Comparison of ENCODE assay signal across 17 cellular contexts in the genomic region with DNA sequence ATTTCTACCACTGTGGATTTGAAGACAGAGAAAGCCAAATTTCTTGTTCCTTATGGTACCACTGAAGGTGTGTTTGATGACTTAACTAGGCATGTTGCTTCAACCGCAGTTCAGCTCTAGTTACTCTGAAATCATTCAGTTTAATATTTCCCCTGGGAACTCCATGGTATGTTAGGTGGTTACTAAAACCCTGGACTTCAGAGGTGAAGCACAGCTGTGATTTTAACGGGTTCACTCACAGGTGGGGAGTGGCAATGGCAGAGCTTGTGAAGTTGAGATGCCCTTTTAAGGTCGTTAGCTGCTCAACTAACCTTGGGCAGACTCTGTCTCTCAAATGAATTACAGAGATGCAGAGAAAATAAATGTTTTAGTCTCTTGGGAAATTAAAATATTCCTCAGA.
"Had no signal": no experiment of that assay in that cellular context is flagged by ENCODE, and none has a peak within 500 bp of the region (broad histone marks: within the 10 kb centered on the region; RNA-seq: fewer than 3 reads in every experiment).

No MANE protein-coding gene starts in this region.

- H3K36me3 Mint-ChIP-seq: natural killer cell had no signal

- H3K27ac Mint-ChIP-seq: activated B cell treated with CpG ODN at 0.5 μM for 24 hours; activated CD4-positive, alpha-beta T cell treated with anti-CD3 and anti-CD28 coated beads, Interleukin-2, amount 10 ng/mL, durations not matched to agents 24 days and 14 days; activated T-helper 1 cell treated with anti-CD3 and anti-CD28 coated beads, Interleukin-12 subunit alpha, Interleukin-12 subunit beta, Interleukin-2, Interleukin-4 antibody, amounts not matched to agents 30 ng/mL and 10 ng/mL and 1 ng/mL, durations not matched to agents 14 hours and 24 hours and 36 hours; natural killer cell had no signal

- H3K9me3 ChIP-seq: ascending aorta, esophagus muscularis mucosa, psoas muscle, testis, upper lobe of right lung had no signal

- FAIRE-seq: bronchial epithelial cell had no signal

- H3K4me3 Mint-ChIP-seq: activated B cell treated with CpG ODN at 0.5 μM for 24 hours; activated CD4-positive, alpha-beta T cell treated with anti-CD3 and anti-CD28 coated beads, Interleukin-2, amount 10 ng/mL, durations not matched to agents 24 days and 14 days; activated T-helper 1 cell treated with anti-CD3 and anti-CD28 coated beads, Interleukin-12 subunit alpha, Interleukin-12 subunit beta, Interleukin-2, Interleukin-4 antibody, amounts not matched to agents 30 ng/mL and 10 ng/mL and 1 ng/mL, durations not matched to agents 14 hours and 24 hours and 36 hours; natural killer cell had no signal

- H3K4me1 Mint-ChIP-seq: activated B cell treated with CpG ODN at 0.5 μM for 24 hours; activated CD4-positive, alpha-beta T cell treated with anti-CD3 and anti-CD28 coated beads, Interleukin-2, amount 10 ng/mL, durations not matched to agents 24 days and 14 days; natural killer cell had no signal

- H3K27me3 Mint-ChIP-seq: activated B cell treated with CpG ODN at 0.5 μM for 24 hours; activated CD4-positive, alpha-beta T cell treated with anti-CD3 and anti-CD28 coated beads, Interleukin-2, amount 10 ng/mL, durations not matched to agents 24 days and 14 days had no signal

- ATAC-seq: left lobe of liver; natural killer cell; psoas muscle; stimulated activated naive CD8-positive, alpha-beta T cell treated with anti-CD3 and anti-CD28 coated beads, Interleukin-15, Interleukin-2, amounts not matched to agents 100 U/mL and 50 U/mL, for 24 hours; upper lobe of right lung had no signal

- DNase-seq: activated B cell treated with CpG ODN at 0.5 μM for 24 hours; activated CD4-positive, alpha-beta T cell treated with anti-CD3 and anti-CD28 coated beads, Interleukin-2, amount 10 ng/mL, durations not matched to agents 24 days and 14 days; activated naive CD4-positive, alpha-beta T cell; glutamatergic neuron; natural killer cell; nucleus accumbens; psoas muscle; stimulated activated CD4-positive, alpha-beta T cell treated with anti-CD3 and anti-CD28 coated beads, Interleukin-12 subunit alpha, Interleukin-12 subunit beta, amount 100 ng/mL, for 4 hours; stimulated activated CD4-positive, alpha-beta T cell treated with anti-CD3 and anti-CD28 coated beads, Interleukin-2, amount 100 ng/mL, for 48 hours; stimulated activated naive CD8-positive, alpha-beta T cell treated with anti-CD3 and anti-CD28 coated beads, Interleukin-15, Interleukin-2, amounts not matched to agents 100 U/mL and 50 U/mL, for 24 hours; testis; upper lobe of right lung had no signal
